ENCODE assay signal across 21 cellular contexts in genomic region chr11:58647866-58648265, GRCh38. TPM values are rescaled to one million over a fixed set of nuclear protein-coding genes. Genes with fewer than 3 reads are reported as not detected.
DNase-seq lines count a peak whose midpoint lies in the region; ATAC-seq and TF ChIP-seq lines count a peak whose summit lies in the region.
"Had no signal": no experiment of that assay in that cellular context is flagged by ENCODE, and none has a peak within 500 bp of the region (broad histone marks: within the 10 kb centered on the region; RNA-seq: fewer than 3 reads in every experiment).

No MANE protein-coding gene starts in this region.

- H3K4me2 ChIP-seq in smooth muscle cell = no peak overlapping the region
- H3K4me2 ChIP-seq: SK-N-SH had no signal

- H3K36me3 ChIP-seq in esophagus muscularis mucosa (no peaks in the 10 kb centered on the region), smooth muscle cell (ENCODE audit: low read depth) (no peaks in the 10 kb centered on the region)
- H3K36me3 ChIP-seq: neutrophil, thoracic aorta had no signal

- H3K27me3 ChIP-seq in esophagus muscularis mucosa (no peaks in the 10 kb centered on the region), smooth muscle cell (ENCODE audit: low read depth) (no peaks in the 10 kb centered on the region)
- H3K27me3 ChIP-seq: neutrophil had no signal

- ATAC-seq in GM18868 (IDR thresholded peaks at IDR 0.05; ENCODE audit: unreplicated experiment) (peak; percentile 5), GM21825 (IDR thresholded peaks at IDR 0.05; ENCODE audit: unreplicated experiment) (peak; percentile 8), HG03439 (IDR thresholded peaks at IDR 0.05; ENCODE audit: unreplicated experiment) (peak; percentile 20), HG02642 (IDR thresholded peaks at IDR 0.05; ENCODE audit: poor library complexity, unreplicated experiment) (no peak)
- ATAC-seq: esophagus mucosa, HepG2, left colon, mucosa of descending colon had no signal

- H3K4me1 ChIP-seq in esophagus muscularis mucosa (no peaks in the 10 kb centered on the region), smooth muscle cell (ENCODE audit: low read depth) (no peaks in the 10 kb centered on the region)

- peaks cover 9% of the 10 kb centered on the region for H3K27me3 Mint-ChIP-seq in activated T-helper 1 cell treated with anti-CD3 and anti-CD28 coated beads, Interleukin-12 subunit alpha, Interleukin-12 subunit beta, Interleukin-2, Interleukin-4 antibody, amounts not matched to agents 30 ng/mL and 10 ng/mL and 1 ng/mL, durations not matched to agents 14 hours and 24 hours and 36 hours (ENCODE audit: insufficient read depth)
- H3K27me3 Mint-ChIP-seq: activated T-cell treated with anti-CD3 and anti-CD28 coated beads, Interleukin-2, amount 50 U/mL, for 24 hours had no signal

- no peak for TF ChIP-seq POLR2A in esophagus muscularis mucosa (IDR thresholded peaks at IDR 0.05; ENCODE audit: low read depth)

- WGBS in esophagus muscularis mucosa = 79% methylated on average over 1 of the region's 1 CpG
- WGBS in smooth muscle cell (ENCODE audit: low lambda C conversion rate) = 78% methylated on average over 1 of the region's 1 CpG

- no peak overlapping the region for H3K27ac Mint-ChIP-seq in activated T-helper 1 cell treated with anti-CD3 and anti-CD28 coated beads, Interleukin-12 subunit alpha, Interleukin-12 subunit beta, Interleukin-2, Interleukin-4 antibody, amounts not matched to agents 30 ng/mL and 10 ng/mL and 1 ng/mL, durations not matched to agents 14 hours and 24 hours and 36 hours
- H3K27ac Mint-ChIP-seq: activated CD4-positive, alpha-beta memory T cell treated with anti-CD3 and anti-CD28 coated beads, Interleukin-2, amount 10 ng/mL, durations not matched to agents 7 days and 5 days; activated T-cell treated with anti-CD3 and anti-CD28 coated beads, Interleukin-2, amount 50 U/mL, for 24 hours had no signal

- TF ChIP-seq CTCF in esophagus muscularis mucosa (IDR thresholded peaks at IDR 0.05) = no peak
- TF ChIP-seq CTCF in smooth muscle cell (IDR thresholded peaks at IDR 0.05; ENCODE audit: borderline replicate concordance, insufficient read depth, poor library complexity, severe bottlenecking) = no peak

- H2AFZ ChIP-seq in smooth muscle cell (ENCODE audit: low read depth) = no peak overlapping the region

- peak; percentile 64 for DNase-seq in esophagus muscularis mucosa (ENCODE audit: extremely low spot score)
- no peak for DNase-seq in SK-N-DZ (ENCODE audit: low spot score)
- no peak for DNase-seq in smooth muscle cell (lab: John Stamatoyannopoulos, UW; ENCODE audit: unreplicated experiment)
- DNase-seq in activated T-helper 1 cell treated with anti-CD3 and anti-CD28 coated beads, Interleukin-12 subunit alpha, Interleukin-12 subunit beta, Interleukin-2, Interleukin-4 antibody, amounts not matched to agents 30 ng/mL and 10 ng/mL and 1 ng/mL, durations not matched to agents 14 hours and 24 hours and 36 hours (ENCODE audit: low spot score) = no peak
- DNase-seq: activated CD4-positive, alpha-beta memory T cell treated with anti-CD3 and anti-CD28 coated beads, Interleukin-2, amount 10 ng/mL, durations not matched to agents 7 days and 5 days; activated naive CD4-positive, alpha-beta T cell treated with anti-CD3 and anti-CD28 coated beads, Interleukin-2, amount 50 U/mL, for 16 hours; activated T-cell treated with anti-CD3 and anti-CD28 coated beads, Interleukin-2, amount 50 U/mL, for 24 hours; CD8-positive, alpha-beta memory T cell; DMS79; effector CD8-positive, alpha-beta T cell; left colon; mucosa of descending colon; SK-N-SH had no signal

- H3K36me3 Mint-ChIP-seq in activated T-helper 1 cell treated with anti-CD3 and anti-CD28 coated beads, Interleukin-12 subunit alpha, Interleukin-12 subunit beta, Interleukin-2, Interleukin-4 antibody, amounts not matched to agents 30 ng/mL and 10 ng/mL and 1 ng/mL, durations not matched to agents 14 hours and 24 hours and 36 hours (ENCODE audit: low read depth) = no peaks in the 10 kb centered on the region

- H3K27ac ChIP-seq in esophagus muscularis mucosa (replicated peaks in 1 of 4) (no peak overlapping the region), smooth muscle cell (ENCODE audit: low read depth) (no peak overlapping the region)
- H3K27ac ChIP-seq: neutrophil, thoracic aorta had no signal

- no peak overlapping the region for H3K9ac ChIP-seq in smooth muscle cell (ENCODE audit: low read depth)
- H3K9ac ChIP-seq: SK-N-SH had no signal

- H3K9me3 Mint-ChIP-seq in activated T-helper 1 cell treated with anti-CD3 and anti-CD28 coated beads, Interleukin-12 subunit alpha, Interleukin-12 subunit beta, Interleukin-2, Interleukin-4 antibody, amounts not matched to agents 30 ng/mL and 10 ng/mL and 1 ng/mL, durations not matched to agents 14 hours and 24 hours and 36 hours = peaks cover 7% of the 10 kb centered on the region

- intact Hi-C loops in esophagus muscularis mucosa (cut with DNase I) = no loop called here
- intact Hi-C loops in activated T-helper 1 cell treated with anti-CD3 and anti-CD28 coated beads, Interleukin-12 subunit alpha, Interleukin-12 subunit beta, Interleukin-2, Interleukin-4 antibody, amounts not matched to agents 30 ng/mL and 10 ng/mL and 1 ng/mL, durations not matched to agents 14 hours and 24 hours and 36 hours (cut with micrococcal nuclease) = no loop called here

- H3F3A ChIP-seq in smooth muscle cell (ENCODE audit: low read depth) = no peaks in the 10 kb centered on the region

- H3K79me2 ChIP-seq in smooth muscle cell (ENCODE audit: low read depth) = no peaks in the 10 kb centered on the region

- no peak overlapping the region for H3K4me3 ChIP-seq in esophagus muscularis mucosa
- H3K4me3 ChIP-seq in smooth muscle cell = no peak overlapping the region
- H3K4me3 ChIP-seq: mucosa of descending colon, thoracic aorta had no signal

- TF ChIP-seq EP300 in esophagus muscularis mucosa (IDR thresholded peaks at IDR 0.05) = no peak

- no peaks in the 10 kb centered on the region for H4K20me1 ChIP-seq in smooth muscle cell (ENCODE audit: low read depth)

- H3K4me1 Mint-ChIP-seq in activated T-helper 1 cell treated with anti-CD3 and anti-CD28 coated beads, Interleukin-12 subunit alpha, Interleukin-12 subunit beta, Interleukin-2, Interleukin-4 antibody, amounts not matched to agents 30 ng/mL and 10 ng/mL and 1 ng/mL, durations not matched to agents 14 hours and 24 hours and 36 hours (ENCODE audit: low read depth) = peaks cover 6% of the 10 kb centered on the region
- H3K4me1 Mint-ChIP-seq: activated CD4-positive, alpha-beta memory T cell treated with anti-CD3 and anti-CD28 coated beads, Interleukin-2, amount 10 ng/mL, durations not matched to agents 7 days and 5 days; CD8-positive, alpha-beta memory T cell had no signal

- no peak overlapping the region for H3K4me3 Mint-ChIP-seq in activated T-helper 1 cell treated with anti-CD3 and anti-CD28 coated beads, Interleukin-12 subunit alpha, Interleukin-12 subunit beta, Interleukin-2, Interleukin-4 antibody, amounts not matched to agents 30 ng/mL and 10 ng/mL and 1 ng/mL, durations not matched to agents 14 hours and 24 hours and 36 hours
- H3K4me3 Mint-ChIP-seq: activated CD4-positive, alpha-beta memory T cell treated with anti-CD3 and anti-CD28 coated beads, Interleukin-2, amount 10 ng/mL, durations not matched to agents 7 days and 5 days; activated T-cell treated with anti-CD3 and anti-CD28 coated beads, Interleukin-2, amount 50 U/mL, for 24 hours; CD8-positive, alpha-beta memory T cell had no signal

- no peaks in the 10 kb centered on the region for H3K9me3 ChIP-seq in esophagus muscularis mucosa
- H3K9me3 ChIP-seq in smooth muscle cell (replicated peaks; ENCODE audit: low read depth) = no peaks in the 10 kb centered on the region
- H3K9me3 ChIP-seq: neutrophil, SK-N-SH, thoracic aorta had no signal

RNA-seq across cellular contexts. Expression of gene CNTF, which starts 25.4 kb away (rescaled TPM):
- total RNA-seq in esophagus muscularis mucosa = 1 to 10 TPM; 1.3 to 2.5 (median 1.9) TPM
- 0.66 and 1.2 TPM in 2 replicates for polyA plus RNA-seq in SK-N-DZ (2014; cell fraction: cytosol; rRNA removed)
- polyA plus RNA-seq in SK-N-DZ (2014; cell fraction: nucleus; rRNA removed) = 2.5 and 7.0 TPM in 2 replicates
- 2.2 and 3.9 TPM in 2 replicates for total RNA-seq in smooth muscle cell
- polyA plus RNA-seq in smooth muscle cell = 0.45 and 0.66 TPM in 2 replicates
- 4.1 and 4.3 TPM in 2 replicates for total RNA-seq in activated T-helper 1 cell treated with anti-CD3 and anti-CD28 coated beads, Interleukin-12 subunit alpha, Interleukin-12 subunit beta, Interleukin-2, Interleukin-4 antibody, amounts not matched to agents 30 ng/mL and 10 ng/mL and 1 ng/mL, durations not matched to agents 14 hours and 24 hours and 36 hours
- polyA plus RNA-seq: CD8-positive, alpha-beta memory T cell had no signal
